ENCODE assay signal across 22 cellular contexts in genomic region chr21:25503981-25504380, GRCh38.
DNase-seq lines count a peak whose midpoint lies in the region; ATAC-seq and FAIRE-seq lines count a peak whose summit lies in the region.
"Had no signal": no experiment of that assay in that cellular context is flagged by ENCODE, and none has a peak within 500 bp of the region (broad histone marks: within the 10 kb centered on the region; RNA-seq: fewer than 3 reads in every experiment).

No MANE protein-coding gene starts in this region.

- H3K27ac Mint-ChIP-seq in activated T-cell treated with anti-CD3 and anti-CD28 coated beads, Interleukin-2, amount 50 U/mL, for 24 hours = peak overlapping the region; percentile 91
- H3K27ac Mint-ChIP-seq in activated T-helper 2 cell treated with anti-CD3 and anti-CD28 coated beads, Interferon-gamma antibody, Interleukin-2, Interleukin-4, amounts not matched to agents 10 μg/mL and 5 μg/mL and 100 μg/mL, durations not matched to agents 14 hours and 24 hours and 36 hours = peak overlapping the region; percentile 64
- H3K27ac Mint-ChIP-seq: IgD-negative memory B cell had no signal

- ATAC-seq in GM19455 (IDR thresholded peaks at IDR 0.05; ENCODE audit: unreplicated experiment) = no peak
- ATAC-seq: A549 had no signal

- no peak for DNase-seq in activated T-cell treated with anti-CD3 and anti-CD28 coated beads, Interleukin-2, amount 50 U/mL, for 24 hours
- no peak for DNase-seq in activated T-cell treated with anti-CD3 and anti-CD28 coated beads for 4 hours
- no peak for DNase-seq in GM18507 (ENCODE audit: extremely low spot score, insufficient read length, low read depth)
- DNase-seq in activated T-helper 2 cell treated with anti-CD3 and anti-CD28 coated beads, Interferon-gamma antibody, Interleukin-2, Interleukin-4, amounts not matched to agents 10 μg/mL and 5 μg/mL and 100 μg/mL, durations not matched to agents 14 hours and 24 hours and 36 hours (ENCODE audit: low spot score) = no peak
- DNase-seq in renal cortical epithelial cell (ENCODE audit: low read depth) = peak; percentile 64
- DNase-seq in cerebellar cortex (ENCODE audit: low spot score) = no peak
- DNase-seq: CD4-positive, alpha-beta memory T cell; DMS153; GDM1; GM23248; HCEC 1CT; Karpas-422; NCI-H1436; NCI-H1930; NCI-H226; NCI-H524; NCI-H82; OCI-M1 had no signal

- H3K4me3 Mint-ChIP-seq in activated T-cell treated with anti-CD3 and anti-CD28 coated beads, Interleukin-2, amount 50 U/mL, for 24 hours = peak overlapping the region; percentile 30
- H3K4me3 Mint-ChIP-seq in activated T-helper 2 cell treated with anti-CD3 and anti-CD28 coated beads, Interferon-gamma antibody, Interleukin-2, Interleukin-4, amounts not matched to agents 10 μg/mL and 5 μg/mL and 100 μg/mL, durations not matched to agents 14 hours and 24 hours and 36 hours (ENCODE audit: low read depth) = no peak overlapping the region
- H3K4me3 Mint-ChIP-seq: CD4-positive, alpha-beta memory T cell had no signal

- peaks cover 25% of the 10 kb centered on the region for H3K9me3 Mint-ChIP-seq in activated T-cell treated with anti-CD3 and anti-CD28 coated beads, Interleukin-2, amount 50 U/mL, for 24 hours
- peaks cover 27% of the 10 kb centered on the region for H3K9me3 Mint-ChIP-seq in activated T-helper 2 cell treated with anti-CD3 and anti-CD28 coated beads, Interferon-gamma antibody, Interleukin-2, Interleukin-4, amounts not matched to agents 10 μg/mL and 5 μg/mL and 100 μg/mL, durations not matched to agents 14 hours and 24 hours and 36 hours

- no peaks in the 10 kb centered on the region for H3K27me3 Mint-ChIP-seq in activated T-cell treated with anti-CD3 and anti-CD28 coated beads, Interleukin-2, amount 50 U/mL, for 24 hours
- H3K27me3 Mint-ChIP-seq in activated T-helper 2 cell treated with anti-CD3 and anti-CD28 coated beads, Interferon-gamma antibody, Interleukin-2, Interleukin-4, amounts not matched to agents 10 μg/mL and 5 μg/mL and 100 μg/mL, durations not matched to agents 14 hours and 24 hours and 36 hours (ENCODE audit: low read depth) = no peaks in the 10 kb centered on the region
- H3K27me3 Mint-ChIP-seq: CD4-positive, alpha-beta memory T cell; IgD-negative memory B cell had no signal

- FAIRE-seq in GM18507 (lab: Jason Lieb, UNC) = peak; percentile 52
- FAIRE-seq: A549, HTR-8/SVneo had no signal

- H3K4me1 Mint-ChIP-seq in activated T-cell treated with anti-CD3 and anti-CD28 coated beads, Interleukin-2, amount 50 U/mL, for 24 hours (ENCODE audit: low read depth) = peaks cover 90% of the 10 kb centered on the region
- peaks cover 52% of the 10 kb centered on the region for H3K4me1 Mint-ChIP-seq in activated T-helper 2 cell treated with anti-CD3 and anti-CD28 coated beads, Interferon-gamma antibody, Interleukin-2, Interleukin-4, amounts not matched to agents 10 μg/mL and 5 μg/mL and 100 μg/mL, durations not matched to agents 14 hours and 24 hours and 36 hours (ENCODE audit: low read depth)

- H3K36me3 Mint-ChIP-seq in activated T-cell treated with anti-CD3 and anti-CD28 coated beads, Interleukin-2, amount 50 U/mL, for 24 hours (ENCODE audit: low read depth) = peaks cover 85% of the 10 kb centered on the region
- H3K36me3 Mint-ChIP-seq in activated T-helper 2 cell treated with anti-CD3 and anti-CD28 coated beads, Interferon-gamma antibody, Interleukin-2, Interleukin-4, amounts not matched to agents 10 μg/mL and 5 μg/mL and 100 μg/mL, durations not matched to agents 14 hours and 24 hours and 36 hours (ENCODE audit: low read depth) = peaks cover 30% of the 10 kb centered on the region
- H3K36me3 Mint-ChIP-seq: CD4-positive, alpha-beta memory T cell had no signal

- intact Hi-C loops in activated T-helper 2 cell treated with anti-CD3 and anti-CD28 coated beads, Interferon-gamma antibody, Interleukin-2, Interleukin-4, amounts not matched to agents 10 μg/mL and 5 μg/mL and 100 μg/mL, durations not matched to agents 14 hours and 24 hours and 36 hours (cut with micrococcal nuclease) = no loop called here
